Comparison of ENCODE assay signal across 8 cellular contexts in genomic region chr13:50082426-50083283, GRCh38.
DNase-seq lines count a peak whose midpoint lies in the region; ATAC-seq and TF ChIP-seq lines count a peak whose summit lies in the region.

No MANE protein-coding gene starts in this region.

- H3K4me3 ChIP-seq in PC-3 (ENCODE audit: low read length) (peak overlapping the region; percentile 95), fibroblast of lung (replicated peaks in 1 of 4; ENCODE audit: control extremely low read depth in 1 of 4, insufficient read depth in 1 of 4, low read depth in 3 of 4, low read length in 4 of 4) (peak overlapping the region; percentile 65 to 95 (median 72)), suprapubic skin (peak overlapping the region; percentile 79)

- peak overlapping the region; percentile 76 for H3K27ac ChIP-seq in PC-3 (ENCODE audit: low read length)
- H3K27ac ChIP-seq in fibroblast of lung (ENCODE audit: insufficient read depth, low read length), result peak overlapping the region; percentile 46
- peak overlapping the region; percentile 75 for H3K27ac ChIP-seq in suprapubic skin

- H3K4me3 Mint-ChIP-seq in IgD-negative memory B cell, result peak overlapping the region; percentile 99 to 100 (median 100)
- H3K4me3 Mint-ChIP-seq in activated T-cell treated with anti-CD3 and anti-CD28 coated beads, Interleukin-2, amount 50 U/mL, for 24 hours, result peak overlapping the region; percentile 97
- peak overlapping the region; percentile 100 for H3K4me3 Mint-ChIP-seq in neural crest cell

- H3F3A ChIP-seq in PC-3 (ENCODE audit: low read length, unreplicated experiment), result no peaks in the 10 kb centered on the region

- TSS peak; percentile 79 for BruUV-seq in PC-3 (replicated peaks; lab: Mats Ljungman, UMichigan)

- H2AFZ ChIP-seq in PC-3 (ENCODE audit: low read length) (peak overlapping the region; percentile 83), fibroblast of lung (ENCODE audit: low read length) (peak overlapping the region; percentile 84)

- H3K9me3 Mint-ChIP-seq in IgD-negative memory B cell (peaks cover 0 to 5% (median 0%) of the 10 kb centered on the region in 3 donors), neural crest cell (no peaks in the 10 kb centered on the region)
- no peaks in the 10 kb centered on the region for H3K9me3 Mint-ChIP-seq in activated T-cell treated with anti-CD3 and anti-CD28 coated beads, Interleukin-2, amount 50 U/mL, for 24 hours

- 4% methylated on average over 28 of the region's 28 CpGs for WGBS in suprapubic skin

- H4K20me1 ChIP-seq in PC-3 (ENCODE audit: low read length) (peaks cover 31% of the 10 kb centered on the region), fibroblast of lung (ENCODE audit: control insufficient read depth, extremely low read depth, insufficient read depth, low read length) (no peaks in the 10 kb centered on the region)

- H3K27ac Mint-ChIP-seq in IgD-negative memory B cell (peak overlapping the region; percentile 93 to 99 (median 99)), neural crest cell (ENCODE audit: unreplicated experiment) (peak overlapping the region; percentile 61)
- peak overlapping the region; percentile 99 for H3K27ac Mint-ChIP-seq in activated T-cell treated with anti-CD3 and anti-CD28 coated beads, Interleukin-2, amount 50 U/mL, for 24 hours

- H3K27me3 Mint-ChIP-seq in IgD-negative memory B cell (peaks cover 3% of the 10 kb centered on the region), neural crest cell (ENCODE audit: low read depth) (no peaks in the 10 kb centered on the region)
- H3K27me3 Mint-ChIP-seq in activated T-cell treated with anti-CD3 and anti-CD28 coated beads, Interleukin-2, amount 50 U/mL, for 24 hours, result peaks cover 12% of the 10 kb centered on the region

- CTCF ChIA-PET in PC-3 (lab: Charles Lee), result interaction anchor here (0.7 to 2.1 kb wide), 4 partner anchors 67 to 829 kb away, joined by 3 to 12 read pairs (median 4); partner anchors contain the start of gene TRIM13

- H3K9me2 ChIP-seq in PC-3 (replicated peaks; ENCODE audit: low read length), result no peaks in the 10 kb centered on the region

- H3K4me2 ChIP-seq in PC-3 (ENCODE audit: low read length) (peak overlapping the region; percentile 87), fibroblast of lung (ENCODE audit: extremely low read depth, insufficient read depth, low read length) (peak overlapping the region; percentile 82)

- peak; percentile 60 for ATAC-seq in GM21576 (IDR thresholded peaks at IDR 0.05; ENCODE audit: unreplicated experiment)
- peak; percentile 81 for ATAC-seq in PC-3

- POLR2A ChIA-PET in PC-3 (lab: Charles Lee; ENCODE audit: unreplicated experiment), result interaction anchor here (0.6 kb wide), 1 partner anchor 85 kb away, joined by 6 read pairs; no protein-coding TSS in a partner anchor

- H3K27me3 ChIP-seq in PC-3 (ENCODE audit: low read length) (no peaks in the 10 kb centered on the region), fibroblast of lung (ENCODE audit: control insufficient read depth, insufficient read depth, low read length) (no peaks in the 10 kb centered on the region), suprapubic skin (no peaks in the 10 kb centered on the region)

- H3K36me3 ChIP-seq in PC-3 (ENCODE audit: low read depth, low read length), result no peaks in the 10 kb centered on the region
- no peaks in the 10 kb centered on the region for H3K36me3 ChIP-seq in fibroblast of lung (ENCODE audit: control insufficient read depth, insufficient read depth, low read length)
- H3K36me3 ChIP-seq in suprapubic skin, result no peaks in the 10 kb centered on the region

- no peak for TF ChIP-seq EP300 in suprapubic skin (IDR thresholded peaks at IDR 0.05)

- H3K36me3 Mint-ChIP-seq in IgD-negative memory B cell (peaks cover 2% of the 10 kb centered on the region), neural crest cell (ENCODE audit: low read depth) (peaks cover 5% of the 10 kb centered on the region)
- peaks cover 56% of the 10 kb centered on the region for H3K36me3 Mint-ChIP-seq in activated T-cell treated with anti-CD3 and anti-CD28 coated beads, Interleukin-2, amount 50 U/mL, for 24 hours (ENCODE audit: low read depth)

- TF ChIP-seq POLR2A in suprapubic skin (IDR thresholded peaks at IDR 0.05), result no peak

- H3K4me1 ChIP-seq in PC-3 (ENCODE audit: insufficient read depth, low read length) (peaks cover 19% of the 10 kb centered on the region; the same call in 1 of the 2 replicates), fibroblast of lung (ENCODE audit: control insufficient read depth, extremely low read depth, insufficient read depth, low read length) (peaks cover 8% of the 10 kb centered on the region), suprapubic skin (peaks cover 39% of the 10 kb centered on the region)

- H3K9me3 ChIP-seq in PC-3 (ENCODE audit: low read length), result no peaks in the 10 kb centered on the region
- no peaks in the 10 kb centered on the region for H3K9me3 ChIP-seq in fibroblast of lung (ENCODE audit: control insufficient read depth, insufficient read depth, low read depth, low read length)
- no peaks in the 10 kb centered on the region for H3K9me3 ChIP-seq in suprapubic skin

- peak overlapping the region; percentile 83 for H3K9ac ChIP-seq in PC-3 (ENCODE audit: low read length)
- H3K9ac ChIP-seq in fibroblast of lung (ENCODE audit: insufficient read depth, low read length), result peak overlapping the region; percentile 21

- TF ChIP-seq CTCF in PC-3 (conservative IDR thresholded peaks at IDR 0.05; ENCODE audit: low read depth, low read length) (no peak), fibroblast of lung (conservative IDR thresholded peaks at IDR 0.05 in 1 of 2, IDR thresholded peaks at IDR 0.05 in 1 of 2; ENCODE audit: low read depth in 1 of 2, low read length in 2 of 2) (no peak), neural crest cell (conservative IDR thresholded peaks at IDR 0.05) (peak; percentile 9), suprapubic skin (IDR thresholded peaks at IDR 0.05) (no peak)

- H3K79me2 ChIP-seq in PC-3 (ENCODE audit: low read length), result peaks cover 96% of the 10 kb centered on the region
- peaks cover 73% of the 10 kb centered on the region for H3K79me2 ChIP-seq in fibroblast of lung (ENCODE audit: control insufficient read depth, insufficient read depth, low read length)

- intact Hi-C loops in PC-3 (cut with micrococcal nuclease), result loop anchor here (1.0 to 10.0 kb wide), 8 partner anchors 42 to 415 kb away; partner anchors contain the start of genes SPRYD7 and TRIM13

- peak; percentile 96 for DNase-seq in DMS53 (lab: John Stamatoyannopoulos, UW)
- peak; percentile 79 for DNase-seq in PC-3
- peak; percentile 80 for DNase-seq in activated T-cell treated with anti-CD3 and anti-CD28 coated beads, Interleukin-2, amount 50 U/mL, for 24 hours
- DNase-seq in fibroblast of lung (ENCODE audit: low read depth in 2 of 2), result peak; percentile 69 to 83
- peak; percentile 43 for DNase-seq in neural crest cell (ENCODE audit: low read depth, low spot score)
- DNase-seq in suprapubic skin (ENCODE audit: low spot score in 2 of 2), result peak in 1 of 2 donors; percentile 71

- H3K4me1 Mint-ChIP-seq in IgD-negative memory B cell (peaks cover 27 to 39% (median 32%) of the 10 kb centered on the region in 3 donors), neural crest cell (peaks cover 48% of the 10 kb centered on the region)
- peaks cover 50% of the 10 kb centered on the region for H3K4me1 Mint-ChIP-seq in activated T-cell treated with anti-CD3 and anti-CD28 coated beads, Interleukin-2, amount 50 U/mL, for 24 hours (ENCODE audit: low read depth)
